Comparison of ENCODE assay signal across 19 cellular contexts in the genomic region with DNA sequence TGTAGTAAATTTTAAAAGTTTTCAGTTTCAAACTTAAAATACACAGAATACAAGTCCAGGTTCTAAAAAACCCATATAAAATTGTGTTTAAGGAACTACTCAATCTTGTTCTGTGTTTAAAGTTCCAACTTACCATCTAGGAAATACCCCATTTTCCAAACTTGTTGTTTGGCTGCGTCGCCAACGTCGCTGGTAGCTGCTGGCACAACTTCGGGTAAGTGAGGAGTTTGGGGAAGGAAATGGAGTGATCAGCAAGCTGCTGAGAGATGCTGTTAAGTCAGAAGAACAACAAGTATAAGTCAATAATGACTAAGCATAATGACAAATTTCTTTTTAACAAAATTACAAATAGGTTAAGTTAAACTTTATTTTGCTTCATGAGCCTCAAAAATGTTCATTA.
A peak's percentile ranks its signal among the peaks of the same experiment; 100 is the strongest.
DNase-seq lines count a peak whose midpoint lies in the region; ATAC-seq, FAIRE-seq and TF ChIP-seq lines count a peak whose summit lies in the region.
"Had no signal": no experiment of that assay in that cellular context is flagged by ENCODE, and none has a peak within 500 bp of the region (broad histone marks: within the 10 kb centered on the region; RNA-seq: fewer than 3 reads in every experiment).

No MANE protein-coding gene starts in this region.

- H3K9me3 ChIP-seq in K562 (replicated peaks; ENCODE audit: control insufficient read depth, insufficient read depth, low read depth, low read length) (no peaks in the 10 kb centered on the region), neutrophil (no peaks in the 10 kb centered on the region), spleen (no peaks in the 10 kb centered on the region), gastroesophageal sphincter (no peaks in the 10 kb centered on the region)
- H3K9me3 ChIP-seq: BLaER1, HAP-1 had no signal

- intact Hi-C loops in CD14-positive monocyte (cut with micrococcal nuclease) (no loop called here), K562 (cut with micrococcal nuclease) (no loop called here), spleen (cut with DNase I; ENCODE audit: low total_unique reads) (no loop called here)
- intact Hi-C loops in activated naive CD4-positive, alpha-beta T cell treated with anti-CD3 and anti-CD28 coated beads for 36 hours (cut with micrococcal nuclease): no loop called here

- ATAC-seq in K562 (no peak), gastroesophageal sphincter (no peak)
- ATAC-seq: CD8-positive, alpha-beta T cell; GM12878 had no signal

- H3K36me3 Mint-ChIP-seq in CD14-positive monocyte: peaks cover 69 to 75% of the 10 kb centered on the region in 2 donors
- peaks cover 21% of the 10 kb centered on the region for H3K36me3 Mint-ChIP-seq in activated naive CD4-positive, alpha-beta T cell treated with anti-CD3 and anti-CD28 coated beads for 36 hours (ENCODE audit: low read depth)

- H3K27ac ChIP-seq in K562 (ENCODE audit: extremely low read depth, low read depth, low read length): no peak overlapping the region
- peak overlapping the region; percentile 84 for H3K27ac ChIP-seq in neutrophil
- H3K27ac ChIP-seq in spleen: peak overlapping the region in 6 of 8 donors; percentile 43 to 85 (median 63)
- H3K27ac ChIP-seq in gastroesophageal sphincter: no peak overlapping the region
- H3K27ac ChIP-seq: BLaER1, GM23248 had no signal

- H3K9me3 Mint-ChIP-seq in CD14-positive monocyte: no peaks in the 10 kb centered on the region
- H3K9me3 Mint-ChIP-seq in activated naive CD4-positive, alpha-beta T cell treated with anti-CD3 and anti-CD28 coated beads for 36 hours: no peaks in the 10 kb centered on the region
- H3K9me3 Mint-ChIP-seq: CD8-positive, alpha-beta T cell had no signal

- POLR2A ChIA-PET in K562 (lab: Yijun Ruan, JAX): interaction anchor here (0.6 to 1.7 kb wide), 3 partner anchors 17 to 96 kb away, joined by 3 to 5 read pairs (median 3); no protein-coding TSS in a partner anchor

- H4K20me1 ChIP-seq in K562 (replicated peaks; ENCODE audit: control insufficient read depth, insufficient read depth, low read length): no peaks in the 10 kb centered on the region
- H4K20me1 ChIP-seq: BLaER1 had no signal

- TF ChIP-seq RAD21 in K562 (CRISPR knock-in tag; conservative IDR thresholded peaks at IDR 0.05 in 1 of 2, IDR thresholded peaks at IDR 0.05 in 1 of 2): no peak

- CTCF ChIA-PET in K562 (lab: Yijun Ruan, JAX; ENCODE audit: low intra/inter-chr PET ratio): no interaction called here
- CTCF ChIA-PET in activated naive CD4-positive, alpha-beta T cell treated with anti-CD3 and anti-CD28 coated beads for 36 hours (lab: Charles Lee): interaction anchor here (0.6 kb wide), 1 partner anchor 61 kb away, joined by 3 read pairs; no protein-coding TSS in a partner anchor

- peak overlapping the region; percentile 19 to 83 (median 73) for H3K27ac Mint-ChIP-seq in CD14-positive monocyte
- H3K27ac Mint-ChIP-seq in activated naive CD4-positive, alpha-beta T cell treated with anti-CD3 and anti-CD28 coated beads for 36 hours: no peak overlapping the region
- H3K27ac Mint-ChIP-seq: CD8-positive, alpha-beta T cell had no signal

- no peaks in the 10 kb centered on the region for H3K27me3 ChIP-seq in K562 (ENCODE audit: control insufficient read depth in 2 of 2, insufficient read depth in 2 of 2, low read length in 2 of 2)
- no peaks in the 10 kb centered on the region for H3K27me3 ChIP-seq in neutrophil
- no peaks in the 10 kb centered on the region for H3K27me3 ChIP-seq in spleen (replicated peaks in 1 of 7)
- H3K27me3 ChIP-seq in gastroesophageal sphincter: no peaks in the 10 kb centered on the region
- H3K27me3 ChIP-seq: BLaER1 had no signal

- H3K9me1 ChIP-seq in K562 (ENCODE audit: control insufficient read depth, insufficient read depth, low read length): no peaks in the 10 kb centered on the region

- H3K79me2 ChIP-seq in K562 (ENCODE audit: control insufficient read depth, insufficient read depth, low read length): no peaks in the 10 kb centered on the region

- peak; percentile 50 for DNase-seq in CD14-positive monocyte (ENCODE audit: low spot score)
- DNase-seq in K562 (ENCODE audit: extremely low read depth in 1 of 4, low spot score in 3 of 4): no peak
- DNase-seq in spleen: peak; percentile 75
- DNase-seq in activated naive CD4-positive, alpha-beta T cell treated with anti-CD3 and anti-CD28 coated beads for 36 hours: no peak
- no peak for DNase-seq in DMS 273 (lab: John Stamatoyannopoulos, UW; ENCODE audit: unreplicated experiment)
- DNase-seq: Calu3; CD8-positive, alpha-beta T cell; DMS 273 treated with DMSO at 0.1 percent for 48 hours; DMS53; DND-41; EL; GM23248 had no signal

- TF ChIP-seq EP300 in K562 (IDR thresholded peaks at IDR 0.05; ENCODE audit: low read length) (no peak), gastroesophageal sphincter (IDR thresholded peaks at IDR 0.05) (no peak)

- in situ Hi-C loops in K562 (cut with MboI): no loop called here

- H3K36me3 ChIP-seq in K562 (ENCODE audit: control insufficient read depth, insufficient read depth, low read length) (peaks cover 92% of the 10 kb centered on the region), neutrophil (peaks cover 33% of the 10 kb centered on the region), spleen (peaks cover 5 to 98% (median 48%) of the 10 kb centered on the region in 6 donors), gastroesophageal sphincter (peaks cover 5 to 58% of the 10 kb centered on the region in 2 donors)

- 98% methylated on average over 5 of the region's 5 CpGs for WGBS in K562 (ENCODE audit: insufficient coverage, low coverage, missing lambda C conversion rate)
- 41 to 68% (median 62%) methylated on average over 5 of the region's 5 CpGs for WGBS in spleen, 5 donors
- 84 to 98% methylated on average over 5 of the region's 5 CpGs for WGBS in gastroesophageal sphincter (ENCODE audit: low coverage in 1 of 2), 2 donors

- H3K4me3 ChIP-seq in K562 (no peak overlapping the region), neutrophil (ENCODE audit: low read depth in 1 of 2, low read length in 1 of 2) (peak overlapping the region; percentile 23 to 30), spleen (no peak overlapping the region), gastroesophageal sphincter (no peak overlapping the region)
- H3K4me3 ChIP-seq: BLaER1, GM12878, GM23248, HAP-1 had no signal

- H3K9ac ChIP-seq in K562 (ENCODE audit: insufficient read depth in 1 of 2, low read depth in 2 of 2, low read length in 2 of 2): no peak overlapping the region
- H3K9ac ChIP-seq: BLaER1, GM23248 had no signal

- TF ChIP-seq CTCF in CD14-positive monocyte (IDR thresholded peaks at IDR 0.05): no peak
- no peak for TF ChIP-seq CTCF in K562 (IDR thresholded peaks at IDR 0.05 in 2 of 3, conservative IDR thresholded peaks at IDR 0.05 in 1 of 3; ENCODE audit: insufficient read depth in 2 of 3, low read depth in 1 of 3, low read length in 3 of 3)
- no peak for TF ChIP-seq CTCF in neutrophil (IDR thresholded peaks at IDR 0.05)
- no peak for TF ChIP-seq CTCF in spleen (IDR thresholded peaks at IDR 0.05 in 8 of 11, conservative IDR thresholded peaks at IDR 0.05 in 3 of 11)
- TF ChIP-seq CTCF in gastroesophageal sphincter (IDR thresholded peaks at IDR 0.05): no peak

- TF ChIP-seq POLR2A in K562 (conservative IDR thresholded peaks at IDR 0.05) (no peak), spleen (IDR thresholded peaks at IDR 0.05) (no peak), gastroesophageal sphincter (IDR thresholded peaks at IDR 0.05) (no peak)

- H3K4me3 Mint-ChIP-seq in CD14-positive monocyte: no peak overlapping the region
- no peak overlapping the region for H3K4me3 Mint-ChIP-seq in activated naive CD4-positive, alpha-beta T cell treated with anti-CD3 and anti-CD28 coated beads for 36 hours
- H3K4me3 Mint-ChIP-seq: CD8-positive, alpha-beta T cell had no signal

- H3K4me1 ChIP-seq in K562 (replicated peaks in 1 of 2; ENCODE audit: control insufficient read depth in 2 of 2, insufficient read depth in 2 of 2, low read length in 2 of 2): no peaks in the 10 kb centered on the region
- peaks cover 16 to 17% of the 10 kb centered on the region in 2 experiments for H3K4me1 ChIP-seq in neutrophil (ENCODE audit: control insufficient read depth in 1 of 2, insufficient read depth in 1 of 2, low read depth in 1 of 2, low read length in 1 of 2)
- H3K4me1 ChIP-seq in spleen: peaks cover 0 to 3% (median 0%) of the 10 kb centered on the region in 6 donors
- peaks cover 0 to 21% (median 2%) of the 10 kb centered on the region in 3 donors for H3K4me1 ChIP-seq in gastroesophageal sphincter
- H3K4me1 ChIP-seq: BLaER1 had no signal

- FAIRE-seq in K562 (lab: Jason Lieb, UNC): no peak
- FAIRE-seq: A204.1, GM12878, GM19239 had no signal

- H3K4me1 Mint-ChIP-seq in CD14-positive monocyte: peaks cover 5% of the 10 kb centered on the region
- H3K4me1 Mint-ChIP-seq in activated naive CD4-positive, alpha-beta T cell treated with anti-CD3 and anti-CD28 coated beads for 36 hours (ENCODE audit: low read depth): peaks cover 4% of the 10 kb centered on the region

- no peak overlapping the region for H3K4me2 ChIP-seq in K562 (ENCODE audit: insufficient read depth, low read length)
- H3K4me2 ChIP-seq: BLaER1 had no signal

- no peak overlapping the region for H2AFZ ChIP-seq in K562 (ENCODE audit: low read depth, low read length)
- H2AFZ ChIP-seq: GM23248 had no signal

- BruUV-seq in K562 (replicated peaks; lab: Mats Ljungman, UMichigan): no TSS peak

- no peaks in the 10 kb centered on the region for H3K27me3 Mint-ChIP-seq in CD14-positive monocyte (ENCODE audit: low read depth in 3 of 3)
- no peaks in the 10 kb centered on the region for H3K27me3 Mint-ChIP-seq in activated naive CD4-positive, alpha-beta T cell treated with anti-CD3 and anti-CD28 coated beads for 36 hours (ENCODE audit: low read depth)

Comparison
In these comparisons a context has a peak if more than half of its experiments do, and no peak if none do; other contexts are left out.
1. DNase-seq: peak in CD14-positive monocyte (single experiment) and spleen (single experiment); none in K562 (0 of 4), activated naive CD4-positive, alpha-beta T cell treated with anti-CD3 and anti-CD28 coated beads for 36 hours (single experiment) and DMS 273 (single experiment).
2. H3K27ac ChIP-seq: peak in neutrophil (single experiment) and spleen (6 of 8); none in K562 (single experiment) and gastroesophageal sphincter (0 of 4).
3. H3K4me3 ChIP-seq: peak in neutrophil (2 of 2); none in K562 (single experiment), spleen (0 of 8) and gastroesophageal sphincter (0 of 2).